ENCODE assay signal across 19 cellular contexts in genomic region chr16:79808731-79809130, GRCh38.
A peak's percentile ranks its signal among the peaks of the same experiment; 100 is the strongest.
DNase-seq lines count a peak whose midpoint lies in the region; ATAC-seq and TF ChIP-seq lines count a peak whose summit lies in the region.
"Had no signal": no experiment of that assay in that cellular context is flagged by ENCODE, and none has a peak within 500 bp of the region (broad histone marks: within the 10 kb centered on the region; RNA-seq: fewer than 3 reads in every experiment).

No MANE protein-coding gene starts in this region.

- no peaks in the 10 kb centered on the region for H3K9me3 Mint-ChIP-seq in activated T-helper 17 cell treated with anti-CD3 and anti-CD28 coated beads, Interleukin-2, amount 50 U/mL, for 72 hours

- ATAC-seq in activated T-helper 17 cell treated with anti-CD3 and anti-CD28 coated beads, Interleukin-2, amount 50 U/mL, for 72 hours (replicated peaks) = no peak
- ATAC-seq: A549, GM12878, GM23338 had no signal

- intact Hi-C loops in esophagus squamous epithelium (cut with DNase I) = no loop called here
- intact Hi-C loops in left ventricle myocardium inferior (cut with micrococcal nuclease) = no loop called here

- no peak for TF ChIP-seq POLR2A in esophagus squamous epithelium (IDR thresholded peaks at IDR 0.05)

- H3K4me1 ChIP-seq in esophagus squamous epithelium (peaks cover 0 to 49% (median 12%) of the 10 kb centered on the region in 3 donors), left ventricle myocardium inferior (no peaks in the 10 kb centered on the region)
- H3K4me1 ChIP-seq: A549 had no signal

- H3K27me3 ChIP-seq in esophagus squamous epithelium (no peaks in the 10 kb centered on the region), left ventricle myocardium inferior (ENCODE audit: low read depth) (peaks cover 11% of the 10 kb centered on the region)

- H3K27me3 Mint-ChIP-seq in activated T-helper 17 cell treated with anti-CD3 and anti-CD28 coated beads, Interleukin-2, amount 50 U/mL, for 72 hours = peaks cover 31% of the 10 kb centered on the region

- H3K9me3 ChIP-seq in esophagus squamous epithelium = no peaks in the 10 kb centered on the region
- H3K9me3 ChIP-seq in left ventricle myocardium inferior (replicated peaks) = no peaks in the 10 kb centered on the region
- H3K9me3 ChIP-seq: A549 had no signal

- no peak for TF ChIP-seq CTCF in C4-2B (conservative IDR thresholded peaks at IDR 0.05)
- no peak for TF ChIP-seq CTCF in epithelial cell of proximal tubule (conservative IDR thresholded peaks at IDR 0.05; ENCODE audit: low read depth, low read length)
- peak in 1 of 6 experiments; percentile 23 for TF ChIP-seq CTCF in esophagus squamous epithelium (IDR thresholded peaks at IDR 0.05)
- TF ChIP-seq CTCF in left ventricle myocardium inferior (IDR thresholded peaks at IDR 0.05; ENCODE audit: borderline replicate concordance) = no peak

- 39 to 50% methylated on average over 3 of the region's 3 CpGs for WGBS in esophagus squamous epithelium, 2 donors

- no peaks in the 10 kb centered on the region for H3K36me3 Mint-ChIP-seq in activated T-helper 17 cell treated with anti-CD3 and anti-CD28 coated beads, Interleukin-2, amount 50 U/mL, for 72 hours (ENCODE audit: low read depth)
- H3K36me3 Mint-ChIP-seq: CD14-positive monocyte; CD4-positive, alpha-beta memory T cell had no signal

- H3K27ac Mint-ChIP-seq in activated T-helper 17 cell treated with anti-CD3 and anti-CD28 coated beads, Interleukin-2, amount 50 U/mL, for 72 hours = no peak overlapping the region
- H3K27ac Mint-ChIP-seq: GM23338 had no signal

- H3K4me3 ChIP-seq in epithelial cell of proximal tubule (ENCODE audit: low read depth, low read length) (no peak overlapping the region), esophagus squamous epithelium (no peak overlapping the region), left ventricle myocardium inferior (no peak overlapping the region)
- H3K4me3 ChIP-seq: A549, GM12878, GM23338 had no signal

- H3K4me1 Mint-ChIP-seq in activated T-helper 17 cell treated with anti-CD3 and anti-CD28 coated beads, Interleukin-2, amount 50 U/mL, for 72 hours = no peaks in the 10 kb centered on the region
- H3K4me1 Mint-ChIP-seq: CD14-positive monocyte; CD4-positive, alpha-beta memory T cell had no signal

- H3K36me3 ChIP-seq in esophagus squamous epithelium (no peaks in the 10 kb centered on the region), left ventricle myocardium inferior (no peaks in the 10 kb centered on the region)

- DNase-seq in epithelial cell of proximal tubule (ENCODE audit: low read depth) = peak; percentile 95
- DNase-seq in esophagus squamous epithelium (lab: John Stamatoyannopoulos, UW) = no peak
- peak; percentile 94 for DNase-seq in renal cortical epithelial cell (ENCODE audit: low read depth)
- DNase-seq in cerebellar cortex (ENCODE audit: low spot score) = no peak
- DNase-seq in left ventricle myocardium inferior = no peak
- DNase-seq: AML-193; Calu3; CD4-positive, alpha-beta memory T cell; DND-41; EL; HCEC 1CT; IMR-90 had no signal

- peak overlapping the region; percentile 68 for H3K27ac ChIP-seq in C4-2B
- peak overlapping the region in 3 of 4 donors; percentile 45 to 69 (median 62) for H3K27ac ChIP-seq in esophagus squamous epithelium
- no peak overlapping the region for H3K27ac ChIP-seq in left ventricle myocardium inferior (replicated peaks)
- H3K27ac ChIP-seq: 22Rv1, A549 had no signal

- H3K4me3 Mint-ChIP-seq in activated T-helper 17 cell treated with anti-CD3 and anti-CD28 coated beads, Interleukin-2, amount 50 U/mL, for 72 hours = no peak overlapping the region
- H3K4me3 Mint-ChIP-seq: CD14-positive monocyte; CD4-positive, alpha-beta memory T cell; GM23338 had no signal

Comparison
In these comparisons a context has a peak if more than half of its experiments do, and no peak if none do; other contexts are left out.
1. DNase-seq: peak in epithelial cell of proximal tubule (single experiment) and renal cortical epithelial cell (single experiment); none in esophagus squamous epithelium (single experiment), cerebellar cortex (single experiment) and left ventricle myocardium inferior (single experiment).